In genomic region chr6:165837948-165838745, GRCh38 we compare ENCODE assay signal across 23 cellular contexts.
"Had no signal": no experiment of that assay in that cellular context is flagged by ENCODE, and none has a peak within 500 bp of the region (broad histone marks: within the 10 kb centered on the region; RNA-seq: fewer than 3 reads in every experiment).

No MANE protein-coding gene starts in this region.

- H3K27ac Mint-ChIP-seq: T-cell had no signal

- FAIRE-seq: HepG2, RCC 7860 had no signal

- DNase-seq: IMR-90, Kasumi-1, MV-4-11, NCI-H1048, NCI-H1105 treated with DMSO at 0.1 percent for 48 hours, NCI-H1417 treated with DMSO at 0.1 percent for 48 hours, NCI-H146, NCI-H1694 treated with DMSO at 0.1 percent for 48 hours, NCI-H1930, NCI-H2081, NCI-H2107, NCI-H2227 treated with DMSO at 0.1 percent for 48 hours, NCI-H524 treated with DMSO at 0.1 percent for 48 hours, NCI-H69, NCI-H774, Right ventricle myocardium superior, RPMI8226, SK-N-SH, SW 1271, T-cell had no signal

- H3K9me3 ChIP-seq: SK-N-SH had no signal

- H3K27ac ChIP-seq: KMS-11 had no signal

- H3K9ac ChIP-seq: KMS-11, SK-N-SH had no signal

- H3K4me3 Mint-ChIP-seq: T-cell had no signal

- ATAC-seq: HepG2, T-cell had no signal

- H3K4me1 Mint-ChIP-seq: T-cell had no signal

- H3K4me2 ChIP-seq: KMS-11, SK-N-SH had no signal

- H3K36me3 Mint-ChIP-seq: T-cell had no signal
